ENCODE assay signal across 25 cellular contexts in the genomic region with DNA sequence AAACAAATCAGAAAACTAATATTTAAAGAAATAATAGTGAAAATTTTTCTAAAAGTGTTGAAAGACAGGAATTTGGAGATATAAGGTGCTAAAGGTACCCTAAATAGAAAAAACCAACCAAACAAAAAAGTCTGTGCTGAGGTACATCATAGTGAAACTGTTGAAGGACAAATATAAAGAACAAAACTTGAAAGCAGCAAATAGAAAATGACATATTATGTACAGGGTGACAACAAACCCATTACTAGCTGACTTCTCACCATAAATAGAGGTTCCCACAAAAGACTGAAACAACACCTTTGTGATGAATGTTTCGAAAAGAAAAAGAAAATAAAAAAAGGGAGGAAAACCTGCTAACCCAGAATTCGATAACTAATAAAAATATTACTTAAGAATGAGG.
DNase-seq lines count a peak whose midpoint lies in the region; ATAC-seq and TF ChIP-seq lines count a peak whose summit lies in the region.
"Had no signal": no experiment of that assay in that cellular context is flagged by ENCODE, and none has a peak within 500 bp of the region (broad histone marks: within the 10 kb centered on the region; RNA-seq: fewer than 3 reads in every experiment).

No MANE protein-coding gene starts in this region.

- peaks cover 15% of the 10 kb centered on the region for H3K9me3 Mint-ChIP-seq in WTC11
- H3K9me3 Mint-ChIP-seq: activated CD4-positive, alpha-beta T cell treated with anti-CD3 and anti-CD28 coated beads, Interleukin-2, amount 10 ng/mL, durations not matched to agents 7 days and 5 days; activated naive CD8-positive, alpha-beta T cell treated with anti-CD3 and anti-CD28 coated beads, Interleukin-2, amount 10 ng/mL, durations not matched to agents 7 days and 5 days; activated T-helper 1 cell treated with anti-CD3 and anti-CD28 coated beads, Interleukin-12 subunit alpha, Interleukin-12 subunit beta, Interleukin-2, Interleukin-4 antibody, amounts not matched to agents 30 ng/mL and 10 ng/mL and 1 ng/mL, durations not matched to agents 14 hours and 24 hours and 36 hours; stimulated activated naive B cell treated with anti-CD40 and anti-IgM and Interleukin-4, amounts not matched to agents 10 μg/mL and 1 μg/mL and 100 μg/mL, for 72 hours had no signal

- no peak overlapping the region for H3K27ac ChIP-seq in SJCRH30
- H3K27ac ChIP-seq: heart left ventricle, Peyer's patch had no signal

- peaks cover 12% of the 10 kb centered on the region for H3K36me3 Mint-ChIP-seq in WTC11
- H3K36me3 Mint-ChIP-seq: activated naive CD8-positive, alpha-beta T cell treated with anti-CD3 and anti-CD28 coated beads, Interleukin-2, amount 10 ng/mL, durations not matched to agents 7 days and 5 days; stimulated activated naive B cell treated with anti-CD40 and anti-IgM and Interleukin-4, amounts not matched to agents 10 μg/mL and 1 μg/mL and 100 μg/mL, for 72 hours had no signal

- POLR2A ChIA-PET in WTC11 (lab: Charles Lee), result no interaction called here

- TF ChIP-seq CTCF in GM13976 (IDR thresholded peaks at IDR 0.05; ENCODE audit: borderline replicate concordance, control extremely low read depth, extremely low read depth, insufficient read depth, missing control alignments) (no peak), WTC11 (IDR thresholded peaks at IDR 0.05) (no peak)

- H3K4me1 ChIP-seq in SJCRH30, result no peaks in the 10 kb centered on the region
- H3K4me1 ChIP-seq: heart left ventricle, Peyer's patch had no signal

- CTCF ChIA-PET in WTC11 (lab: Charles Lee), result no interaction called here

- peak; percentile 75 for ATAC-seq in GM18870 (IDR thresholded peaks at IDR 0.05; ENCODE audit: unreplicated experiment)
- peak; percentile 53 for ATAC-seq in HG02610 (IDR thresholded peaks at IDR 0.05; ENCODE audit: unreplicated experiment)
- ATAC-seq in HG03575 (IDR thresholded peaks at IDR 0.05; ENCODE audit: extremely low read depth, insufficient number of reproducible peaks, low FRiP score, unreplicated experiment), result peak; percentile 50
- no peak for ATAC-seq in WTC11
- ATAC-seq in HG02759 (IDR thresholded peaks at IDR 0.05; ENCODE audit: unreplicated experiment), result no peak
- ATAC-seq: heart left ventricle; left colon; stimulated activated naive B cell treated with anti-CD40 and anti-IgM and Interleukin-4, amounts not matched to agents 10 μg/mL and 1 μg/mL and 100 μg/mL, for 72 hours; T-helper 17 cell had no signal

- H3K4me3 ChIP-seq in SJCRH30, result no peak overlapping the region
- H3K4me3 ChIP-seq: A549, heart left ventricle, Peyer's patch had no signal

- no peaks in the 10 kb centered on the region for H3K27me3 Mint-ChIP-seq in WTC11 (ENCODE audit: low read depth)
- H3K27me3 Mint-ChIP-seq: stimulated activated naive B cell treated with anti-CD40 and anti-IgM and Interleukin-4, amounts not matched to agents 10 μg/mL and 1 μg/mL and 100 μg/mL, for 72 hours had no signal

- H3K4me1 Mint-ChIP-seq in WTC11, result peaks cover 5% of the 10 kb centered on the region; the same call in 1 of the 2 replicates
- H3K4me1 Mint-ChIP-seq: activated CD4-positive, alpha-beta T cell treated with anti-CD3 and anti-CD28 coated beads, Interleukin-2, amount 10 ng/mL, durations not matched to agents 7 days and 5 days; activated naive CD8-positive, alpha-beta T cell treated with anti-CD3 and anti-CD28 coated beads, Interleukin-2, amount 10 ng/mL, durations not matched to agents 7 days and 5 days; stimulated activated naive B cell treated with anti-CD40 and anti-IgM and Interleukin-4, amounts not matched to agents 10 μg/mL and 1 μg/mL and 100 μg/mL, for 72 hours; T-helper 17 cell had no signal

- in situ Hi-C loops in GM13976 (cut with MboI; ENCODE audit: low sequenced_read_pairs, unreplicated experiment), result no loop called here

- no peak overlapping the region for H3K4me3 Mint-ChIP-seq in WTC11
- H3K4me3 Mint-ChIP-seq: activated CD4-positive, alpha-beta T cell treated with anti-CD3 and anti-CD28 coated beads, Interleukin-2, amount 10 ng/mL, durations not matched to agents 7 days and 5 days; activated naive CD8-positive, alpha-beta T cell treated with anti-CD3 and anti-CD28 coated beads, Interleukin-2, amount 10 ng/mL, durations not matched to agents 7 days and 5 days; activated T-helper 1 cell treated with anti-CD3 and anti-CD28 coated beads, Interleukin-12 subunit alpha, Interleukin-12 subunit beta, Interleukin-2, Interleukin-4 antibody, amounts not matched to agents 30 ng/mL and 10 ng/mL and 1 ng/mL, durations not matched to agents 14 hours and 24 hours and 36 hours; stimulated activated naive B cell treated with anti-CD40 and anti-IgM and Interleukin-4, amounts not matched to agents 10 μg/mL and 1 μg/mL and 100 μg/mL, for 72 hours; T-helper 17 cell had no signal

- no peaks in the 10 kb centered on the region for H3K9me3 ChIP-seq in SJCRH30 (replicated peaks)
- H3K9me3 ChIP-seq: A549, heart left ventricle, Peyer's patch had no signal

- no peaks in the 10 kb centered on the region for H3K36me3 ChIP-seq in SJCRH30
- H3K36me3 ChIP-seq: heart left ventricle, Peyer's patch had no signal

- no peaks in the 10 kb centered on the region for H3K27me3 ChIP-seq in SJCRH30
- H3K27me3 ChIP-seq: heart left ventricle, Peyer's patch had no signal

- no peak overlapping the region for H3K27ac Mint-ChIP-seq in WTC11
- H3K27ac Mint-ChIP-seq: activated CD4-positive, alpha-beta T cell treated with anti-CD3 and anti-CD28 coated beads, Interleukin-2, amount 10 ng/mL, durations not matched to agents 7 days and 5 days; activated naive CD8-positive, alpha-beta T cell treated with anti-CD3 and anti-CD28 coated beads, Interleukin-2, amount 10 ng/mL, durations not matched to agents 7 days and 5 days; activated T-helper 1 cell treated with anti-CD3 and anti-CD28 coated beads, Interleukin-12 subunit alpha, Interleukin-12 subunit beta, Interleukin-2, Interleukin-4 antibody, amounts not matched to agents 30 ng/mL and 10 ng/mL and 1 ng/mL, durations not matched to agents 14 hours and 24 hours and 36 hours; stimulated activated naive B cell treated with anti-CD40 and anti-IgM and Interleukin-4, amounts not matched to agents 10 μg/mL and 1 μg/mL and 100 μg/mL, for 72 hours; T-helper 17 cell had no signal

- DNase-seq in GM13976 (ENCODE audit: low spot score) (peak; percentile 4), WTC11 (ENCODE audit: low spot score) (no peak), NCI-H1436 (lab: John Stamatoyannopoulos, UW) (no peak), SJCRH30 (no peak)
- DNase-seq: activated CD4-positive, alpha-beta T cell treated with anti-CD3 and anti-CD28 coated beads, Interleukin-2, amount 10 ng/mL, durations not matched to agents 7 days and 5 days; activated naive CD8-positive, alpha-beta T cell treated with anti-CD3 and anti-CD28 coated beads, Interleukin-2, amount 10 ng/mL, durations not matched to agents 7 days and 5 days; C1 segment of cervical spinal cord; heart left ventricle; Kasumi-1; left colon; mesendoderm; NCI-H1092 treated with DMSO at 0.1 percent for 48 hours; NCI-H2081 treated with DMSO at 0.1 percent for 48 hours; NCI-H446 treated with DMSO at 0.1 percent for 48 hours; occipital lobe; Peyer's patch; small intestine; stimulated activated naive B cell treated with anti-CD40 and anti-IgM and Interleukin-4, amounts not matched to agents 10 μg/mL and 1 μg/mL and 100 μg/mL, for 72 hours; T-helper 17 cell had no signal

TF ChIP-seq in WTC11, 78 proteins besides CTCF, POLR2A, EP300 and RAD21:
- TF ChIP-seq ZNF138 (CRISPR knock-in tag; conservative IDR thresholded peaks at IDR 0.05), result no peak
- TF ChIP-seq ZNF263 (CRISPR knock-in tag; IDR thresholded peaks at IDR 0.05; ENCODE audit: low read depth), result no peak
- no peak for TF ChIP-seq TCF7 (CRISPR knock-in tag; IDR thresholded peaks at IDR 0.05; ENCODE audit: low read depth)
- no peak for TF ChIP-seq MYBL2 (CRISPR knock-in tag; IDR thresholded peaks at IDR 0.05)
- TF ChIP-seq ATF2 (CRISPR knock-in tag; IDR thresholded peaks at IDR 0.05; ENCODE audit: borderline replicate concordance, low read depth), result no peak
- no peak for TF ChIP-seq E2F1 (CRISPR knock-in tag; IDR thresholded peaks at IDR 0.05)
- no peak for TF ChIP-seq ESRRA (CRISPR knock-in tag; IDR thresholded peaks at IDR 0.05; ENCODE audit: borderline replicate concordance)
- no peak for TF ChIP-seq E2F5 (CRISPR knock-in tag; IDR thresholded peaks at IDR 0.05)

Comparison
In these comparisons a context has a peak if more than half of its experiments do, and no peak if none do; other contexts are left out.
1. ATAC-seq: peak in GM18870 (single experiment), HG02610 (single experiment) and HG03575 (single experiment); none in WTC11 (single experiment) and HG02759 (single experiment).